ENCODE assay signal across 1 cellular context in the genomic region with DNA sequence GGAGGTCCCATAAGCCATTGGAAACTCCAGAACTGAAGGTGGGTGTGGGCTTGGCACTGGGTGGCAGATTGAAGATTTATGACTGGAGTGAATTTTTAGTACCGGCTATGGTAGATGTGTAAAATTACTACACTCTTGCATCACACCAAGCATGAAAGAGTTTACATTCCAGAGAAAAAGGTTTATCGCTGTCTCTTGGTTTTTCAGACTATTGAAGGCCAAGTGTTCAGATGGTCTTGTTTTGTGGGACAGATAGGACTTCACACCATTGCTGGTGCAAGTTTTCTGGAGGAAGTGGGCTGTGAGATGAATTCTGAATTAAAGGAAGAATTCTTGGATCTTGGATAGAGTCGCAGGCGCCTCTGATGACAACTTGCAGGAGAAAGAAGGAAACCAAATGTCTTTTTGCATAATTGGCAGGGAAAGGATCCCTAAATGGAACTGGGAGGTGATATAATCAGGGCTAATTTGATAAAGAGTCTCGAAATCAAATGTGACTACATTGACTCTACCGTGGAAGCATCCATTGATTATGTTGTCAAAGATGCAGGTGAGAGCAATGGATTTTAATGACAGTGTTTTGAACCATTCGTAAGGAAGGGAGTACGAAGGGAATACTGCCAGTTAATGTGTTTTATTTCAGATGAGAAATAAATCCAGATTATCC.
TF ChIP-seq lines count a peak whose summit lies in the region.

No MANE protein-coding gene starts in this region.

TF ChIP-seq in K562, 482 proteins besides CTCF, POLR2A, EP300 and RAD21 (continues in another document):
- TF ChIP-seq, protein P1, sequence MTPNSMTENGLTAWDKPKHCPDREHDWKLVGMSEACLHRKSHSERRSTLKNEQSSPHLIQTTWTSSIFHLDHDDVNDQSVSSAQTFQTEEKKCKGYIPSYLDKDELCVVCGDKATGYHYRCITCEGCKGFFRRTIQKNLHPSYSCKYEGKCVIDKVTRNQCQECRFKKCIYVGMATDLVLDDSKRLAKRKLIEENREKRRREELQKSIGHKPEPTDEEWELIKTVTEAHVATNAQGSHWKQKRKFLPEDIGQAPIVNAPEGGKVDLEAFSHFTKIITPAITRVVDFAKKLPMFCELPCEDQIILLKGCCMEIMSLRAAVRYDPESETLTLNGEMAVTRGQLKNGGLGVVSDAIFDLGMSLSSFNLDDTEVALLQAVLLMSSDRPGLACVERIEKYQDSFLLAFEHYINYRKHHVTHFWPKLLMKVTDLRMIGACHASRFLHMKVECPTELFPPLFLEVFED (CRISPR knock-in tag; conservative IDR thresholded peaks at IDR 0.05), result no peak
- TF ChIP-seq MBD2 (IDR thresholded peaks at IDR 0.05; ENCODE audit: borderline replicate concordance, low read depth) (no peak), MTA2 (IDR thresholded peaks at IDR 0.05; ENCODE audit: low read depth) (no peak), WHSC1 (IDR thresholded peaks at IDR 0.05; ENCODE audit: low read length) (no peak), LEF1 (IDR thresholded peaks at IDR 0.05) (0 out of 2 replicates have a peak, but pooled peaks have one; percentile 47), CC2D1A (IDR thresholded peaks at IDR 0.05) (no peak), EZH2 (IDR thresholded peaks at IDR 0.05; ENCODE audit: borderline replicate concordance, low read depth, low read length) (no peak), ZNF316 (IDR thresholded peaks at IDR 0.05) (no peak), SIN3A (IDR thresholded peaks at IDR 0.05; ENCODE audit: borderline replicate concordance in 2 of 2, control insufficient read depth in 1 of 2, low read depth in 2 of 2, low read length in 2 of 2) (no peak), MCM3 (IDR thresholded peaks at IDR 0.05) (no peak), CEBPB (tag; IDR thresholded peaks at IDR 0.05) (peak; percentile 64), BRD9 (IDR thresholded peaks at IDR 0.05; ENCODE audit: low read depth, partially characterized antibody) (peak; percentile 32), SRSF1 (IDR thresholded peaks at IDR 0.05; ENCODE audit: low read depth, low read length) (no peak), ZNF57 (CRISPR knock-in tag; IDR thresholded peaks at IDR 0.05) (no peak), ZNF79 (CRISPR knock-in tag; IDR thresholded peaks at IDR 0.05; ENCODE audit: low read depth) (no peak), NR2C1 (IDR thresholded peaks at IDR 0.05) (no peak), NR2C1 (tag; IDR thresholded peaks at IDR 0.05) (0 out of 2 replicates have a peak, but pooled peaks have one; percentile 17), ZNF384 (IDR thresholded peaks at IDR 0.05; ENCODE audit: low read depth, low read length) (peak; percentile 49), TEAD4 (IDR thresholded peaks at IDR 0.05; ENCODE audit: low read length) (peak; percentile 63; the same call in 1 of the 2 replicates), TEAD4 (CRISPR knock-in tag; IDR thresholded peaks at IDR 0.05; ENCODE audit: borderline replicate concordance) (no peak), ATF1 (CRISPR knock-in tag; IDR thresholded peaks at IDR 0.05) (no peak), ATF1 (tag; IDR thresholded peaks at IDR 0.05) (0 out of 2 replicates have a peak, but pooled peaks have one; percentile 36), PYGO2 (tag; IDR thresholded peaks at IDR 0.05) (no peak), THRAP3 (IDR thresholded peaks at IDR 0.05; ENCODE audit: borderline replicate concordance) (no peak), NUFIP1 (IDR thresholded peaks at IDR 0.05; ENCODE audit: partially characterized antibody) (no peak), KDM4B (IDR thresholded peaks at IDR 0.05; ENCODE audit: borderline replicate concordance in 2 of 2, low read depth in 1 of 2) (no peak), CBFA2T2 (conservative IDR thresholded peaks at IDR 0.05) (no peak), NCOA1 (IDR thresholded peaks at IDR 0.05; ENCODE audit: low read depth) (no peak), SAFB2 (IDR thresholded peaks at IDR 0.05; ENCODE audit: borderline replicate concordance, low read depth, low read length, severe bottlenecking) (no peak), TAL1 (IDR thresholded peaks at IDR 0.05) (no peak; the same call in 1 of the 2 replicates), CBX2 (IDR thresholded peaks at IDR 0.05; ENCODE audit: insufficient read depth, low read length, poor library complexity, severe bottlenecking) (no peak), SP1 (CRISPR knock-in tag; IDR thresholded peaks at IDR 0.05) (no peak), PTBP1 (IDR thresholded peaks at IDR 0.05; ENCODE audit: low read depth, low read length) (no peak), ZFP36 (IDR thresholded peaks at IDR 0.05; ENCODE audit: low read depth, low read length, partially characterized antibody) (peak; percentile 7), MIER1 (IDR thresholded peaks at IDR 0.05; ENCODE audit: low read depth) (no peak), NELFE (IDR thresholded peaks at IDR 0.05; ENCODE audit: insufficient read depth, insufficient read length) (no peak)
- TF ChIP-seq, protein P2, sequence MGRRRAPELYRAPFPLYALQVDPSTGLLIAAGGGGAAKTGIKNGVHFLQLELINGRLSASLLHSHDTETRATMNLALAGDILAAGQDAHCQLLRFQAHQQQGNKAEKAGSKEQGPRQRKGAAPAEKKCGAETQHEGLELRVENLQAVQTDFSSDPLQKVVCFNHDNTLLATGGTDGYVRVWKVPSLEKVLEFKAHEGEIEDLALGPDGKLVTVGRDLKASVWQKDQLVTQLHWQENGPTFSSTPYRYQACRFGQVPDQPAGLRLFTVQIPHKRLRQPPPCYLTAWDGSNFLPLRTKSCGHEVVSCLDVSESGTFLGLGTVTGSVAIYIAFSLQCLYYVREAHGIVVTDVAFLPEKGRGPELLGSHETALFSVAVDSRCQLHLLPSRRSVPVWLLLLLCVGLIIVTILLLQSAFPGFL (CRISPR knock-in tag; IDR thresholded peaks at IDR 0.05), result no peak
- TF ChIP-seq, protein P3, sequence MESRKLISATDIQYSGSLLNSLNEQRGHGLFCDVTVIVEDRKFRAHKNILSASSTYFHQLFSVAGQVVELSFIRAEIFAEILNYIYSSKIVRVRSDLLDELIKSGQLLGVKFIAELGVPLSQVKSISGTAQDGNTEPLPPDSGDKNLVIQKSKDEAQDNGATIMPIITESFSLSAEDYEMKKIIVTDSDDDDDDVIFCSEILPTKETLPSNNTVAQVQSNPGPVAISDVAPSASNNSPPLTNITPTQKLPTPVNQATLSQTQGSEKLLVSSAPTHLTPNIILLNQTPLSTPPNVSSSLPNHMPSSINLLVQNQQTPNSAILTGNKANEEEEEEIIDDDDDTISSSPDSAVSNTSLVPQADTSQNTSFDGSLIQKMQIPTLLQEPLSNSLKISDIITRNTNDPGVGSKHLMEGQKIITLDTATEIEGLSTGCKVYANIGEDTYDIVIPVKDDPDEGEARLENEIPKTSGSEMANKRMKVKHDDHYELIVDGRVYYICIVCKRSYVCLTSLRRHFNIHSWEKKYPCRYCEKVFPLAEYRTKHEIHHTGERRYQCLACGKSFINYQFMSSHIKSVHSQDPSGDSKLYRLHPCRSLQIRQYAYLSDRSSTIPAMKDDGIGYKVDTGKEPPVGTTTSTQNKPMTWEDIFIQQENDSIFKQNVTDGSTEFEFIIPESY (CRISPR knock-in tag; IDR thresholded peaks at IDR 0.05), result no peak
- TF ChIP-seq, protein P4, sequence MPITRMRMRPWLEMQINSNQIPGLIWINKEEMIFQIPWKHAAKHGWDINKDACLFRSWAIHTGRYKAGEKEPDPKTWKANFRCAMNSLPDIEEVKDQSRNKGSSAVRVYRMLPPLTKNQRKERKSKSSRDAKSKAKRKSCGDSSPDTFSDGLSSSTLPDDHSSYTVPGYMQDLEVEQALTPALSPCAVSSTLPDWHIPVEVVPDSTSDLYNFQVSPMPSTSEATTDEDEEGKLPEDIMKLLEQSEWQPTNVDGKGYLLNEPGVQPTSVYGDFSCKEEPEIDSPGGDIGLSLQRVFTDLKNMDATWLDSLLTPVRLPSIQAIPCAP (CRISPR knock-in tag; IDR thresholded peaks at IDR 0.05; ENCODE audit: borderline replicate concordance), result no peak
- TF ChIP-seq, protein P5, sequence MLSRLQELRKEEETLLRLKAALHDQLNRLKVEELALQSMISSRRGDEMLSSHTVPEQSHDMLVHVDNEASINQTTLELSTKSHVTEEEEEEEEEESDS (CRISPR knock-in tag; IDR thresholded peaks at IDR 0.05), result no peak
- TF ChIP-seq, protein P6, sequence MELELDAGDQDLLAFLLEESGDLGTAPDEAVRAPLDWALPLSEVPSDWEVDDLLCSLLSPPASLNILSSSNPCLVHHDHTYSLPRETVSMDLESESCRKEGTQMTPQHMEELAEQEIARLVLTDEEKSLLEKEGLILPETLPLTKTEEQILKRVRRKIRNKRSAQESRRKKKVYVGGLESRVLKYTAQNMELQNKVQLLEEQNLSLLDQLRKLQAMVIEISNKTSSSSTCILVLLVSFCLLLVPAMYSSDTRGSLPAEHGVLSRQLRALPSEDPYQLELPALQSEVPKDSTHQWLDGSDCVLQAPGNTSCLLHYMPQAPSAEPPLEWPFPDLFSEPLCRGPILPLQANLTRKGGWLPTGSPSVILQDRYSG (tag; conservative IDR thresholded peaks at IDR 0.05; ENCODE audit: low read depth), result no peak
- TF ChIP-seq, protein P7, sequence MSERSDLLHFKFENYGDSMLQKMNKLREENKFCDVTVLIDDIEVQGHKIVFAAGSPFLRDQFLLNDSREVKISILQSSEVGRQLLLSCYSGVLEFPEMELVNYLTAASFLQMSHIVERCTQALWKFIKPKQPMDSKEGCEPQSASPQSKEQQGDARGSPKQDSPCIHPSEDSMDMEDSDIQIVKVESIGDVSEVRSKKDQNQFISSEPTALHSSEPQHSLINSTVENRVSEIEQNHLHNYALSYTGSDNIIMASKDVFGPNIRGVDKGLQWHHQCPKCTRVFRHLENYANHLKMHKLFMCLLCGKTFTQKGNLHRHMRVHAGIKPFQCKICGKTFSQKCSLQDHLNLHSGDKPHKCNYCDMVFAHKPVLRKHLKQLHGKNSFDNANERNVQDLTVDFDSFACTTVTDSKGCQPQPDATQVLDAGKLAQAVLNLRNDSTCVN (CRISPR knock-in tag; IDR thresholded peaks at IDR 0.05), result no peak
- TF ChIP-seq, protein P8, sequence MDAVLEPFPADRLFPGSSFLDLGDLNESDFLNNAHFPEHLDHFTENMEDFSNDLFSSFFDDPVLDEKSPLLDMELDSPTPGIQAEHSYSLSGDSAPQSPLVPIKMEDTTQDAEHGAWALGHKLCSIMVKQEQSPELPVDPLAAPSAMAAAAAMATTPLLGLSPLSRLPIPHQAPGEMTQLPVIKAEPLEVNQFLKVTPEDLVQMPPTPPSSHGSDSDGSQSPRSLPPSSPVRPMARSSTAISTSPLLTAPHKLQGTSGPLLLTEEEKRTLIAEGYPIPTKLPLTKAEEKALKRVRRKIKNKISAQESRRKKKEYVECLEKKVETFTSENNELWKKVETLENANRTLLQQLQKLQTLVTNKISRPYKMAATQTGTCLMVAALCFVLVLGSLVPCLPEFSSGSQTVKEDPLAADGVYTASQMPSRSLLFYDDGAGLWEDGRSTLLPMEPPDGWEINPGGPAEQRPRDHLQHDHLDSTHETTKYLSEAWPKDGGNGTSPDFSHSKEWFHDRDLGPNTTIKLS (IDR thresholded peaks at IDR 0.05; ENCODE audit: borderline replicate concordance, low read depth), result no peak
- TF ChIP-seq, protein P9, sequence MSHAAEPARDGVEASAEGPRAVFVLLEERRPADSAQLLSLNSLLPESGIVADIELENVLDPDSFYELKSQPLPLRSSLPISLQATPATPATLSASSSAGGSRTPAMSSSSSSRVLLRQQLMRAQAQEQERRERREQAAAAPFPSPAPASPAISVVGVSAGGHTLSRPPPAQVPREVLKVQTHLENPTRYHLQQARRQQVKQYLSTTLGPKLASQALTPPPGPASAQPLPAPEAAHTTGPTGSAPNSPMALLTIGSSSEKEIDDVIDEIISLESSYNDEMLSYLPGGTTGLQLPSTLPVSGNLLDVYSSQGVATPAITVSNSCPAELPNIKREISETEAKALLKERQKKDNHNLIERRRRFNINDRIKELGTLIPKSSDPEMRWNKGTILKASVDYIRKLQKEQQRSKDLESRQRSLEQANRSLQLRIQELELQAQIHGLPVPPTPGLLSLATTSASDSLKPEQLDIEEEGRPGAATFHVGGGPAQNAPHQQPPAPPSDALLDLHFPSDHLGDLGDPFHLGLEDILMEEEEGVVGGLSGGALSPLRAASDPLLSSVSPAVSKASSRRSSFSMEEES (CRISPR knock-in tag; IDR thresholded peaks at IDR 0.05), result no peak
- TF ChIP-seq, protein P10, sequence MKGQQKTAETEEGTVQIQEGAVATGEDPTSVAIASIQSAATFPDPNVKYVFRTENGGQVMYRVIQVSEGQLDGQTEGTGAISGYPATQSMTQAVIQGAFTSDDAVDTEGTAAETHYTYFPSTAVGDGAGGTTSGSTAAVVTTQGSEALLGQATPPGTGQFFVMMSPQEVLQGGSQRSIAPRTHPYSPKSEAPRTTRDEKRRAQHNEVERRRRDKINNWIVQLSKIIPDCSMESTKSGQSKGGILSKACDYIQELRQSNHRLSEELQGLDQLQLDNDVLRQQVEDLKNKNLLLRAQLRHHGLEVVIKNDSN (CRISPR knock-in tag; IDR thresholded peaks at IDR 0.05), result no peak
- TF ChIP-seq, protein P11, sequence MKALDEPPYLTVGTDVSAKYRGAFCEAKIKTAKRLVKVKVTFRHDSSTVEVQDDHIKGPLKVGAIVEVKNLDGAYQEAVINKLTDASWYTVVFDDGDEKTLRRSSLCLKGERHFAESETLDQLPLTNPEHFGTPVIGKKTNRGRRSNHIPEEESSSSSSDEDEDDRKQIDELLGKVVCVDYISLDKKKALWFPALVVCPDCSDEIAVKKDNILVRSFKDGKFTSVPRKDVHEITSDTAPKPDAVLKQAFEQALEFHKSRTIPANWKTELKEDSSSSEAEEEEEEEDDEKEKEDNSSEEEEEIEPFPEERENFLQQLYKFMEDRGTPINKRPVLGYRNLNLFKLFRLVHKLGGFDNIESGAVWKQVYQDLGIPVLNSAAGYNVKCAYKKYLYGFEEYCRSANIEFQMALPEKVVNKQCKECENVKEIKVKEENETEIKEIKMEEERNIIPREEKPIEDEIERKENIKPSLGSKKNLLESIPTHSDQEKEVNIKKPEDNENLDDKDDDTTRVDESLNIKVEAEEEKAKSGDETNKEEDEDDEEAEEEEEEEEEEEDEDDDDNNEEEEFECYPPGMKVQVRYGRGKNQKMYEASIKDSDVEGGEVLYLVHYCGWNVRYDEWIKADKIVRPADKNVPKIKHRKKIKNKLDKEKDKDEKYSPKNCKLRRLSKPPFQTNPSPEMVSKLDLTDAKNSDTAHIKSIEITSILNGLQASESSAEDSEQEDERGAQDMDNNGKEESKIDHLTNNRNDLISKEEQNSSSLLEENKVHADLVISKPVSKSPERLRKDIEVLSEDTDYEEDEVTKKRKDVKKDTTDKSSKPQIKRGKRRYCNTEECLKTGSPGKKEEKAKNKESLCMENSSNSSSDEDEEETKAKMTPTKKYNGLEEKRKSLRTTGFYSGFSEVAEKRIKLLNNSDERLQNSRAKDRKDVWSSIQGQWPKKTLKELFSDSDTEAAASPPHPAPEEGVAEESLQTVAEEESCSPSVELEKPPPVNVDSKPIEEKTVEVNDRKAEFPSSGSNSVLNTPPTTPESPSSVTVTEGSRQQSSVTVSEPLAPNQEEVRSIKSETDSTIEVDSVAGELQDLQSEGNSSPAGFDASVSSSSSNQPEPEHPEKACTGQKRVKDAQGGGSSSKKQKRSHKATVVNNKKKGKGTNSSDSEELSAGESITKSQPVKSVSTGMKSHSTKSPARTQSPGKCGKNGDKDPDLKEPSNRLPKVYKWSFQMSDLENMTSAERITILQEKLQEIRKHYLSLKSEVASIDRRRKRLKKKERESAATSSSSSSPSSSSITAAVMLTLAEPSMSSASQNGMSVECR (CRISPR knock-in tag; IDR thresholded peaks at IDR 0.05), result no peak
